In the genomic region with DNA sequence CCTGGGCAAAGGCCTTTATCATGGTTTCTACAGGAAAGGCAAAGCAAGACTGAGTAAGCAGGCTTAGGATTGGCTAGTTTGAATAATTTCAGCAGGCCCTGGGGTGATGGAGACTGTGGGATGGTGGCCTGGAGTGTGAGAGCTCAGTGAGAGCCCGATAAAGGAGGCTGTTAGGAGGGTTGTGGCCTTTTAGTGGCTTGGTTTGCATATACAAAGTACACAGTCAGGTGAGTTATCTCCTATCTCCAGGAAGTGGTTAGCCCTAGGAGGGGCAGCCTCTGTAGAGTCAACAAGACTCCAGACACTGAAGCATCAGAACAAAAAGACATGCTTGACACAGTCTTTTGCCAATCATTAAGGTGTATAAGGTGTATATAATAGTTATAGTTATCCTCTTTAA, we compare ENCODE assay signal across 8 cellular contexts.
A peak's percentile ranks its signal among the peaks of the same experiment; 100 is the strongest.
DNase-seq lines count a peak whose midpoint lies in the region; ATAC-seq, FAIRE-seq and TF ChIP-seq lines count a peak whose summit lies in the region.

No MANE protein-coding gene starts in this region.

- peaks cover 17% of the 10 kb centered on the region for H3K36me3 Mint-ChIP-seq in T-helper 2 cell treated with Interferon-gamma antibody and Interleukin-4, amounts not matched to agents 5 μg/mL and 100 μg/mL, for 36 hours (ENCODE audit: low read depth)

- no peak for ATAC-seq in Right ventricle myocardium inferior
- ATAC-seq in right cardiac atrium, result no peak
- no peak for ATAC-seq in GM18868 (IDR thresholded peaks at IDR 0.05; ENCODE audit: unreplicated experiment)
- ATAC-seq in HG03108 (IDR thresholded peaks at IDR 0.05; ENCODE audit: unreplicated experiment), result no peak

- no peak for TF ChIP-seq EP300 in transverse colon (IDR thresholded peaks at IDR 0.05; ENCODE audit: low read depth)

- no peaks in the 10 kb centered on the region for H3K27me3 ChIP-seq in right cardiac atrium (ENCODE audit: control insufficient read depth, insufficient read depth)
- no peaks in the 10 kb centered on the region for H3K27me3 ChIP-seq in bronchial epithelial cell (ENCODE audit: control insufficient read depth, insufficient read depth, low read length)
- H3K27me3 ChIP-seq in transverse colon, result no peaks in the 10 kb centered on the region

- H3K27me3 Mint-ChIP-seq in T-helper 2 cell treated with Interferon-gamma antibody and Interleukin-4, amounts not matched to agents 5 μg/mL and 100 μg/mL, for 36 hours (ENCODE audit: low read depth), result no peaks in the 10 kb centered on the region

- in situ Hi-C loops in transverse colon (cut with MboI; ENCODE audit: low pct_ligation_motif_present in 1 of 4, low pct_unique_long_range_greater_than_20kb in 1 of 4, low sequenced_read_pairs in 3 of 4), result no loop called here

- FAIRE-seq in bronchial epithelial cell (lab: Jason Lieb, UNC), result no peak

- H3K9me3 ChIP-seq in right cardiac atrium (ENCODE audit: control insufficient read depth, low read length), result no peaks in the 10 kb centered on the region
- no peaks in the 10 kb centered on the region for H3K9me3 ChIP-seq in transverse colon

- H3K9me3 Mint-ChIP-seq in T-helper 2 cell treated with Interferon-gamma antibody and Interleukin-4, amounts not matched to agents 5 μg/mL and 100 μg/mL, for 36 hours, result peaks cover 42% of the 10 kb centered on the region

- TF ChIP-seq CTCF in bronchial epithelial cell (IDR thresholded peaks at IDR 0.05; ENCODE audit: insufficient read depth, low read length, severe bottlenecking), result no peak
- no peak for TF ChIP-seq CTCF in transverse colon (IDR thresholded peaks at IDR 0.05)

- H3K36me3 ChIP-seq in bronchial epithelial cell (ENCODE audit: control insufficient read depth, insufficient read depth, low read length), result no peaks in the 10 kb centered on the region
- H3K36me3 ChIP-seq in transverse colon, result no peaks in the 10 kb centered on the region

- peak overlapping the region; percentile 83 for H3K27ac Mint-ChIP-seq in T-helper 2 cell treated with Interferon-gamma antibody and Interleukin-4, amounts not matched to agents 5 μg/mL and 100 μg/mL, for 36 hours

- H3K27ac ChIP-seq in right cardiac atrium (ENCODE audit: low read length) (no peak overlapping the region), transverse colon (no peak overlapping the region)

- no peaks in the 10 kb centered on the region for H3K4me1 ChIP-seq in right cardiac atrium (ENCODE audit: control insufficient read depth, insufficient read depth, low read length)
- no peaks in the 10 kb centered on the region for H3K4me1 ChIP-seq in transverse colon

- H3K4me1 Mint-ChIP-seq in T-helper 2 cell treated with Interferon-gamma antibody and Interleukin-4, amounts not matched to agents 5 μg/mL and 100 μg/mL, for 36 hours (ENCODE audit: low read depth), result peaks cover 24% of the 10 kb centered on the region

- intact Hi-C loops in Right ventricle myocardium inferior (cut with DNase I), result no loop called here
- intact Hi-C loops in right cardiac atrium (cut with DNase I), result no loop called here
- intact Hi-C loops in transverse colon (cut with DNase I; ENCODE audit: low total_unique reads), result no loop called here

- TF ChIP-seq POLR2A in transverse colon (IDR thresholded peaks at IDR 0.05), result no peak

- H3K4me3 Mint-ChIP-seq in T-helper 2 cell treated with Interferon-gamma antibody and Interleukin-4, amounts not matched to agents 5 μg/mL and 100 μg/mL, for 36 hours, result peak overlapping the region; percentile 39

- 78% methylated on average over 1 of the region's 1 CpG for WGBS in right cardiac atrium
- WGBS in transverse colon (ENCODE audit: low coverage in 1 of 2), 2 donors, result 33% methylated on average over 1 of the region's 1 CpG; no CpG with 5 or more reads in 1 of the 2 donors

- H3K4me3 ChIP-seq in right cardiac atrium (ENCODE audit: low read length) (no peak overlapping the region), bronchial epithelial cell (ENCODE audit: low read depth, low read length) (no peak overlapping the region), transverse colon (no peak overlapping the region)

- DNase-seq in Right ventricle myocardium inferior (ENCODE audit: missing footprints), result peak; percentile 23
- DNase-seq in right cardiac atrium, result no peak
- DNase-seq in T-helper 2 cell treated with Interferon-gamma antibody and Interleukin-4, amounts not matched to agents 5 μg/mL and 100 μg/mL, for 36 hours (ENCODE audit: low spot score), result peak; percentile 27
- DNase-seq in bronchial epithelial cell (ENCODE audit: low read depth), result peak; percentile 36
- DNase-seq in transverse colon, result peak; percentile 31
- no peak for DNase-seq in SIG-M5 treated with dmso at 0.1 percent for 504 hours (lab: John Stamatoyannopoulos, UW; ENCODE audit: unreplicated experiment)

Comparison
In these comparisons a context has a peak if more than half of its experiments do, and no peak if none do; other contexts are left out.
1. DNase-seq: peak in Right ventricle myocardium inferior (single experiment), T-helper 2 cell treated with Interferon-gamma antibody and Interleukin-4, amounts not matched to agents 5 μg/mL and 100 μg/mL, for 36 hours (single experiment), bronchial epithelial cell (single experiment) and transverse colon (single experiment); none in right cardiac atrium (0 of 3) and SIG-M5 treated with dmso at 0.1 percent for 504 hours (single experiment).